In genomic region chr18:63650271-63650670, GRCh38 we compare ENCODE assay signal across 17 cellular contexts. TPM values are rescaled to one million over a fixed set of nuclear protein-coding genes. Genes with fewer than 3 reads are reported as not detected.
"Had no signal": no experiment of that assay in that cellular context is flagged by ENCODE, and none has a peak within 500 bp of the region (broad histone marks: within the 10 kb centered on the region; RNA-seq: fewer than 3 reads in every experiment).

No MANE protein-coding gene starts in this region.

RNA-seq across cellular contexts. Expression of gene SERPINB4, which starts 6.2 kb away (rescaled TPM):
- total RNA-seq: heart right ventricle; kidney epithelial cell; left cardiac atrium; lung microvascular endothelial cell; mucosa of gallbladder; naive thymus-derived CD4-positive, alpha-beta T cell; osteoblast; progenitor cell of endocrine pancreas; right lobe of liver; skeletal muscle tissue; stomach; subcutaneous adipose tissue; temporal lobe; thyroid gland; ureter had no signal
- polyA plus RNA-seq: naive thymus-derived CD4-positive, alpha-beta T cell had no signal

RNA-seq across cellular contexts. Expression of gene SERPINB3, which starts 11.4 kb away (rescaled TPM):
- total RNA-seq: dermis microvascular lymphatic vessel endothelial cell; heart right ventricle; kidney epithelial cell; left cardiac atrium; left lung; lung microvascular endothelial cell; mucosa of gallbladder; naive thymus-derived CD4-positive, alpha-beta T cell; osteoblast; progenitor cell of endocrine pancreas; right lobe of liver; skeletal muscle tissue; subcutaneous adipose tissue; temporal lobe; thyroid gland; ureter had no signal
- polyA plus RNA-seq: naive thymus-derived CD4-positive, alpha-beta T cell had no signal

RNA-seq across cellular contexts. Expression of gene SERPINB11, which starts 52.5 kb away (rescaled TPM):
- total RNA-seq: dermis microvascular lymphatic vessel endothelial cell; heart right ventricle; kidney epithelial cell; left cardiac atrium; left lung; lung microvascular endothelial cell; mucosa of gallbladder; naive thymus-derived CD4-positive, alpha-beta T cell; osteoblast; progenitor cell of endocrine pancreas; right lobe of liver; skeletal muscle tissue; subcutaneous adipose tissue; temporal lobe; thyroid gland; ureter had no signal
- polyA plus RNA-seq: heart right ventricle; naive thymus-derived CD4-positive, alpha-beta T cell had no signal
